In the genomic region with DNA sequence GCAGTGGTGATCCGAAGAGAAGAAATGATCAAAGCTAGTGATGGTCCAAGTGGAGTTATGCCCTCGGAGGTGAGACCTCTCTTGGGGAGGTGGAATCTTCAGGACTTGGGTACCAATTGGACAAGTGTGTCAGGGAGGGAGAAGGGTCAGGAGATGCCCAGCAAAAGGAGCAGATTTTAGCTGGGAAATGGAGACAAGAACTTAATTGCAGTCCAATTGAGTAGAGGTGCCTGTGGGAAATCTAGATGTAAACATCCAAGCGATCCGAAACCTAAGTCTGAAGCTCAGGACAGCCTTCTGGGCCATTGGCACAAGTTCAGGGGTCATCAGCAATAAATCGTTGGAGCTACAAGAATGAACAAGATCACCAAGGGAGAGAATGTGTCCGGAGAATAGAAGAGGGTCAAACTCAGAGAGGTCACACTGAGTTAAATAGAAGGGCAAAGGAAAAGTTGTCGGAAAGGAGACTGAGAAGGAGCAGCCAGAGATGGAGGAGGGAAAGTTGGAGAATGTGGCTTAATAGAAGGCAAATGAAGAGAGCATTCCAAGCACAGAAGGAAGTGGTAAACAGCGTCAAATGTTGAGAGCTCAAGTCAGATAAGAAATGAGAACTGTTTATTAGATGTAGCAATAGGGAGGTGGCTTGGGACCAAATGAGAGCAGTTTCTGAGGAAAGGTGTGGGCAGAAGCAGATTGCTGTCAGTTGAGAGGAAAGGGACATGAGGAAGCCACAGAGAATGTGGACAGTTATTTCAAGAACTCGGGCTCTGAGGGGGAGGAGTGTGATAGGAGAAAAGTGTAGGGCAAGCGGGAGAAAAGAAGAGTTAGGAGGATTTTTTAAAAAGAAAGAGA, we compare ENCODE assay signal across 1 cellular context.
TF ChIP-seq lines count a peak whose summit lies in the region.

No MANE protein-coding gene starts in this region.

TF ChIP-seq in K562, 482 proteins besides CTCF, POLR2A, EP300 and RAD21 (continued from another document and continues in another):
- TF ChIP-seq, protein P1, sequence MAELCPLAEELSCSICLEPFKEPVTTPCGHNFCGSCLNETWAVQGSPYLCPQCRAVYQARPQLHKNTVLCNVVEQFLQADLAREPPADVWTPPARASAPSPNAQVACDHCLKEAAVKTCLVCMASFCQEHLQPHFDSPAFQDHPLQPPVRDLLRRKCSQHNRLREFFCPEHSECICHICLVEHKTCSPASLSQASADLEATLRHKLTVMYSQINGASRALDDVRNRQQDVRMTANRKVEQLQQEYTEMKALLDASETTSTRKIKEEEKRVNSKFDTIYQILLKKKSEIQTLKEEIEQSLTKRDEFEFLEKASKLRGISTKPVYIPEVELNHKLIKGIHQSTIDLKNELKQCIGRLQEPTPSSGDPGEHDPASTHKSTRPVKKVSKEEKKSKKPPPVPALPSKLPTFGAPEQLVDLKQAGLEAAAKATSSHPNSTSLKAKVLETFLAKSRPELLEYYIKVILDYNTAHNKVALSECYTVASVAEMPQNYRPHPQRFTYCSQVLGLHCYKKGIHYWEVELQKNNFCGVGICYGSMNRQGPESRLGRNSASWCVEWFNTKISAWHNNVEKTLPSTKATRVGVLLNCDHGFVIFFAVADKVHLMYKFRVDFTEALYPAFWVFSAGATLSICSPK (IDR thresholded peaks at IDR 0.05; ENCODE audit: borderline replicate concordance) = no peak
- TF ChIP-seq, protein P2, sequence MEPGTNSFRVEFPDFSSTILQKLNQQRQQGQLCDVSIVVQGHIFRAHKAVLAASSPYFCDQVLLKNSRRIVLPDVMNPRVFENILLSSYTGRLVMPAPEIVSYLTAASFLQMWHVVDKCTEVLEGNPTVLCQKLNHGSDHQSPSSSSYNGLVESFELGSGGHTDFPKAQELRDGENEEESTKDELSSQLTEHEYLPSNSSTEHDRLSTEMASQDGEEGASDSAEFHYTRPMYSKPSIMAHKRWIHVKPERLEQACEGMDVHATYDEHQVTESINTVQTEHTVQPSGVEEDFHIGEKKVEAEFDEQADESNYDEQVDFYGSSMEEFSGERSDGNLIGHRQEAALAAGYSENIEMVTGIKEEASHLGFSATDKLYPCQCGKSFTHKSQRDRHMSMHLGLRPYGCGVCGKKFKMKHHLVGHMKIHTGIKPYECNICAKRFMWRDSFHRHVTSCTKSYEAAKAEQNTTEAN (CRISPR knock-in tag; IDR thresholded peaks at IDR 0.05) = no peak
- no peak for TF ChIP-seq SIX5 (IDR thresholded peaks at IDR 0.05; ENCODE audit: borderline replicate concordance in 1 of 2, insufficient read depth in 1 of 2, low read depth in 1 of 2, low read length in 2 of 2)
- no peak for TF ChIP-seq HOXB6 (CRISPR knock-in tag; IDR thresholded peaks at IDR 0.05; ENCODE audit: borderline replicate concordance)
- no peak for TF ChIP-seq NFE2L1 (tag; IDR thresholded peaks at IDR 0.05; ENCODE audit: borderline replicate concordance, low read depth)
- no peak for TF ChIP-seq BRD9 (IDR thresholded peaks at IDR 0.05; ENCODE audit: low read depth, partially characterized antibody)
- TF ChIP-seq ZNF384 (IDR thresholded peaks at IDR 0.05; ENCODE audit: low read depth, low read length) = no peak
- no peak for TF ChIP-seq MTF1 (CRISPR knock-in tag; IDR thresholded peaks at IDR 0.05; ENCODE audit: borderline replicate concordance)
- TF ChIP-seq, protein P3, sequence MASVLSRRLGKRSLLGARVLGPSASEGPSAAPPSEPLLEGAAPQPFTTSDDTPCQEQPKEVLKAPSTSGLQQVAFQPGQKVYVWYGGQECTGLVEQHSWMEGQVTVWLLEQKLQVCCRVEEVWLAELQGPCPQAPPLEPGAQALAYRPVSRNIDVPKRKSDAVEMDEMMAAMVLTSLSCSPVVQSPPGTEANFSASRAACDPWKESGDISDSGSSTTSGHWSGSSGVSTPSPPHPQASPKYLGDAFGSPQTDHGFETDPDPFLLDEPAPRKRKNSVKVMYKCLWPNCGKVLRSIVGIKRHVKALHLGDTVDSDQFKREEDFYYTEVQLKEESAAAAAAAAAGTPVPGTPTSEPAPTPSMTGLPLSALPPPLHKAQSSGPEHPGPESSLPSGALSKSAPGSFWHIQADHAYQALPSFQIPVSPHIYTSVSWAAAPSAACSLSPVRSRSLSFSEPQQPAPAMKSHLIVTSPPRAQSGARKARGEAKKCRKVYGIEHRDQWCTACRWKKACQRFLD (CRISPR knock-in tag; IDR thresholded peaks at IDR 0.05) = peak; percentile 53; the same call in 1 of the 2 replicates
- peak; percentile 76 for TF ChIP-seq ZNF589 (CRISPR knock-in tag; IDR thresholded peaks at IDR 0.05; ENCODE audit: low read depth)
- no peak for TF ChIP-seq ZNF12 (CRISPR knock-in tag; IDR thresholded peaks at IDR 0.05)
- TF ChIP-seq, protein P4, sequence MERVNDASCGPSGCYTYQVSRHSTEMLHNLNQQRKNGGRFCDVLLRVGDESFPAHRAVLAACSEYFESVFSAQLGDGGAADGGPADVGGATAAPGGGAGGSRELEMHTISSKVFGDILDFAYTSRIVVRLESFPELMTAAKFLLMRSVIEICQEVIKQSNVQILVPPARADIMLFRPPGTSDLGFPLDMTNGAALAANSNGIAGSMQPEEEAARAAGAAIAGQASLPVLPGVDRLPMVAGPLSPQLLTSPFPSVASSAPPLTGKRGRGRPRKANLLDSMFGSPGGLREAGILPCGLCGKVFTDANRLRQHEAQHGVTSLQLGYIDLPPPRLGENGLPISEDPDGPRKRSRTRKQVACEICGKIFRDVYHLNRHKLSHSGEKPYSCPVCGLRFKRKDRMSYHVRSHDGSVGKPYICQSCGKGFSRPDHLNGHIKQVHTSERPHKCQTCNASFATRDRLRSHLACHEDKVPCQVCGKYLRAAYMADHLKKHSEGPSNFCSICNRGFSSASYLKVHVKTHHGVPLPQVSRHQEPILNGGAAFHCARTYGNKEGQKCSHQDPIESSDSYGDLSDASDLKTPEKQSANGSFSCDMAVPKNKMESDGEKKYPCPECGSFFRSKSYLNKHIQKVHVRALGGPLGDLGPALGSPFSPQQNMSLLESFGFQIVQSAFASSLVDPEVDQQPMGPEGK (CRISPR knock-in tag; IDR thresholded peaks at IDR 0.05; ENCODE audit: borderline replicate concordance) = no peak
- TF ChIP-seq, protein P5, sequence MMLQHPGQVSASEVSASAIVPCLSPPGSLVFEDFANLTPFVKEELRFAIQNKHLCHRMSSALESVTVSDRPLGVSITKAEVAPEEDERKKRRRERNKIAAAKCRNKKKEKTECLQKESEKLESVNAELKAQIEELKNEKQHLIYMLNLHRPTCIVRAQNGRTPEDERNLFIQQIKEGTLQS (IDR thresholded peaks at IDR 0.05) = no peak
- TF ChIP-seq, protein P5 (CRISPR knock-in tag; conservative IDR thresholded peaks at IDR 0.05) = no peak
- TF ChIP-seq, protein P6, sequence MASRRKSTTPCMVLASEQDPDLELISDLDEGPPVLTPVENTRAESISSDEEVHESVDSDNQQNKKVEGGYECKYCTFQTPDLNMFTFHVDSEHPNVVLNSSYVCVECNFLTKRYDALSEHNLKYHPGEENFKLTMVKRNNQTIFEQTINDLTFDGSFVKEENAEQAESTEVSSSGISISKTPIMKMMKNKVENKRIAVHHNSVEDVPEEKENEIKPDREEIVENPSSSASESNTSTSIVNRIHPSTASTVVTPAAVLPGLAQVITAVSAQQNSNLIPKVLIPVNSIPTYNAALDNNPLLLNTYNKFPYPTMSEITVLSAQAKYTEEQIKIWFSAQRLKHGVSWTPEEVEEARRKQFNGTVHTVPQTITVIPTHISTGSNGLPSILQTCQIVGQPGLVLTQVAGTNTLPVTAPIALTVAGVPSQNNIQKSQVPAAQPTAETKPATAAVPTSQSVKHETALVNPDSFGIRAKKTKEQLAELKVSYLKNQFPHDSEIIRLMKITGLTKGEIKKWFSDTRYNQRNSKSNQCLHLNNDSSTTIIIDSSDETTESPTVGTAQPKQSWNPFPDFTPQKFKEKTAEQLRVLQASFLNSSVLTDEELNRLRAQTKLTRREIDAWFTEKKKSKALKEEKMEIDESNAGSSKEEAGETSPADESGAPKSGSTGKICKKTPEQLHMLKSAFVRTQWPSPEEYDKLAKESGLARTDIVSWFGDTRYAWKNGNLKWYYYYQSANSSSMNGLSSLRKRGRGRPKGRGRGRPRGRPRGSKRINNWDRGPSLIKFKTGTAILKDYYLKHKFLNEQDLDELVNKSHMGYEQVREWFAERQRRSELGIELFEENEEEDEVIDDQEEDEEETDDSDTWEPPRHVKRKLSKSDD (conservative IDR thresholded peaks at IDR 0.05; ENCODE audit: low read length) = no peak
- no peak for TF ChIP-seq MEF2A (IDR thresholded peaks at IDR 0.05; ENCODE audit: control insufficient read depth, low read depth, low read length)
- TF ChIP-seq, protein P7, sequence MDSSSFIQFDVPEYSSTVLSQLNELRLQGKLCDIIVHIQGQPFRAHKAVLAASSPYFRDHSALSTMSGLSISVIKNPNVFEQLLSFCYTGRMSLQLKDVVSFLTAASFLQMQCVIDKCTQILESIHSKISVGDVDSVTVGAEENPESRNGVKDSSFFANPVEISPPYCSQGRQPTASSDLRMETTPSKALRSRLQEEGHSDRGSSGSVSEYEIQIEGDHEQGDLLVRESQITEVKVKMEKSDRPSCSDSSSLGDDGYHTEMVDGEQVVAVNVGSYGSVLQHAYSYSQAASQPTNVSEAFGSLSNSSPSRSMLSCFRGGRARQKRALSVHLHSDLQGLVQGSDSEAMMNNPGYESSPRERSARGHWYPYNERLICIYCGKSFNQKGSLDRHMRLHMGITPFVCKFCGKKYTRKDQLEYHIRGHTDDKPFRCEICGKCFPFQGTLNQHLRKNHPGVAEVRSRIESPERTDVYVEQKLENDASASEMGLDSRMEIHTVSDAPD (CRISPR knock-in tag; IDR thresholded peaks at IDR 0.05) = no peak
- TF ChIP-seq ZNF311 (CRISPR knock-in tag; IDR thresholded peaks at IDR 0.05) = peak; percentile 72; the same call in 1 of the 2 replicates
- TF ChIP-seq HDAC2 (IDR thresholded peaks at IDR 0.05) = no peak
- TF ChIP-seq, protein P8, sequence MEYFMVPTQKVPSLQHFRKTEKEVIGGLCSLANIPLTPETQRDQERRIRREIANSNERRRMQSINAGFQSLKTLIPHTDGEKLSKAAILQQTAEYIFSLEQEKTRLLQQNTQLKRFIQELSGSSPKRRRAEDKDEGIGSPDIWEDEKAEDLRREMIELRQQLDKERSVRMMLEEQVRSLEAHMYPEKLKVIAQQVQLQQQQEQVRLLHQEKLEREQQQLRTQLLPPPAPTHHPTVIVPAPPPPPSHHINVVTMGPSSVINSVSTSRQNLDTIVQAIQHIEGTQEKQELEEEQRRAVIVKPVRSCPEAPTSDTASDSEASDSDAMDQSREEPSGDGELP (CRISPR knock-in tag; IDR thresholded peaks at IDR 0.05; ENCODE audit: borderline replicate concordance) = no peak
- peak; percentile 53; the same call in 1 of the 2 replicates for TF ChIP-seq SOX6 (IDR thresholded peaks at IDR 0.05)
- no peak; the same call in 1 of the 2 replicates for TF ChIP-seq MTA1 (IDR thresholded peaks at IDR 0.05; ENCODE audit: borderline replicate concordance)
- TF ChIP-seq, protein P9, sequence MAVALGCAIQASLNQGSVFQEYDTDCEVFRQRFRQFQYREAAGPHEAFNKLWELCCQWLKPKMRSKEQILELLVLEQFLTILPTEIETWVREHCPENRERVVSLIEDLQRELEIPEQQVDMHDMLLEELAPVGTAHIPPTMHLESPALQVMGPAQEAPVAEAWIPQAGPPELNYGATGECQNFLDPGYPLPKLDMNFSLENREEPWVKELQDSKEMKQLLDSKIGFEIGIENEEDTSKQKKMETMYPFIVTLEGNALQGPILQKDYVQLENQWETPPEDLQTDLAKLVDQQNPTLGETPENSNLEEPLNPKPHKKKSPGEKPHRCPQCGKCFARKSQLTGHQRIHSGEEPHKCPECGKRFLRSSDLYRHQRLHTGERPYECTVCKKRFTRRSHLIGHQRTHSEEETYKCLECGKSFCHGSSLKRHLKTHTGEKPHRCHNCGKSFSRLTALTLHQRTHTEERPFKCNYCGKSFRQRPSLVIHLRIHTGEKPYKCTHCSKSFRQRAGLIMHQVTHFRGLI (CRISPR knock-in tag; IDR thresholded peaks at IDR 0.05) = no peak
- TF ChIP-seq ADNP (tag; IDR thresholded peaks at IDR 0.05) = no peak
- 0 out of 2 replicates have a peak, but pooled peaks have one; percentile 37 for TF ChIP-seq ZNF561 (CRISPR knock-in tag; conservative IDR thresholded peaks at IDR 0.05)
- TF ChIP-seq, protein P10, sequence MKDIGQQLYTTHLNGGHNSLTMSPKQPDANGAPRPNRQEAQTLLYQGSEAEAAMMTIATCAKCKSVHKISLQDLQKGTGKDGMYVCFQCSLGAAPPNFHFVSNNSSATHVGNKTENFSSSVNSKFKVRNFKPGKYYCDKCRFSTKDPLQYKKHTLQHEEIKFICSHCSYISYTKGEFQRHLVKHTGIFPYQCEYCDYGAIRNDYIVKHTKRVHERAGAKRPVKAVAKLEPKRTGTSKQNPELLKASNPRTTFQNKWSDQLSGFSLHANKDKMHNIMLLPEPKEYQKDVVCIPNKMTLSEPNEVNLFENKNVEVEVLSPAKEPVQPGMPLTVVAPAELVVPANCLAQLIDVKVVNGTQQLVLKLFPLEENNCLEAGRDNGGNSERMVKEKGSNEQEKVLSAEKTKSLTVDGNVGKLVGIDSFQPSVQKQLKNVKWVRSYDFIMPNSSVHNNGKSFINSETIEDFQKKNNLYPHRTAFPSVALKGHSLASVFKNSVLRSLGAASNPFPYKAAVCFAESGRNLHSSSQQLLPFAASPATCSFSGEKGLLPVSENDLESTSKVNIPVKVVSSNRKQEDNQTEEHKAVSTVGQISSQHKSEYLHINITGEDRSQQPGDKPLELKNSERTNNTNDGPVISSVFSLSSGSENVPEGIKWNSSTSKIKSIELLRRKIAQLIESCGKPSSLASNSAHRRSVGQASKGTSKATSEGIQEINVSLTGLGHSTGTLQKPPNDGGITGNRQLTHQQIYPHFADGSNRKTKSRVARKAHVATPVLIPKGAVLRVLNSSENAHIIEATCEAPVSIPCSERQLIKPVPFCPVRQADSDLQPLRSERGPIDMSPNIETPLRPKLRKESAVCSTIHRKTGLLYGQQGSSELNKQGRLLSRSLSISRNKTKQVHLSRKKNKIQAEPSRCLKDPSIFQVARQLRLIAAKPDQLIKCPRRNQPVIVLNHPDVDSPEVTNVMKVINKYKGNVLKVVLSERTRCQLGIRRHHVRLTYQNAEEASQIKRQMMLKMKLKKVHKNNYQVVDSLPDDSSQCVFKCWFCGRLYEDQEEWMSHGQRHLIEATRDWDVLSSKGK (CRISPR knock-in tag; IDR thresholded peaks at IDR 0.05) = no peak
- TF ChIP-seq, protein P11, sequence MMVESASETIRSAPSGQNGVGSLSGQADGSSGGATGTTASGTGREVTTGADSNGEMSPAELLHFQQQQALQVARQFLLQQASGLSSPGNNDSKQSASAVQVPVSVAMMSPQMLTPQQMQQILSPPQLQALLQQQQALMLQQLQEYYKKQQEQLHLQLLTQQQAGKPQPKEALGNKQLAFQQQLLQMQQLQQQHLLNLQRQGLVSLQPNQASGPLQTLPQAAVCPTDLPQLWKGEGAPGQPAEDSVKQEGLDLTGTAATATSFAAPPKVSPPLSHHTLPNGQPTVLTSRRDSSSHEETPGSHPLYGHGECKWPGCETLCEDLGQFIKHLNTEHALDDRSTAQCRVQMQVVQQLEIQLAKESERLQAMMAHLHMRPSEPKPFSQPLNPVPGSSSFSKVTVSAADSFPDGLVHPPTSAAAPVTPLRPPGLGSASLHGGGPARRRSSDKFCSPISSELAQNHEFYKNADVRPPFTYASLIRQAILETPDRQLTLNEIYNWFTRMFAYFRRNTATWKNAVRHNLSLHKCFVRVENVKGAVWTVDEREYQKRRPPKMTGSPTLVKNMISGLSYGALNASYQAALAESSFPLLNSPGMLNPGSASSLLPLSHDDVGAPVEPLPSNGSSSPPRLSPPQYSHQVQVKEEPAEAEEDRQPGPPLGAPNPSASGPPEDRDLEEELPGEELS (CRISPR knock-in tag; IDR thresholded peaks at IDR 0.05; ENCODE audit: borderline replicate concordance) = no peak
- TF ChIP-seq DACH1 (IDR thresholded peaks at IDR 0.05; ENCODE audit: partially characterized antibody) = no peak
- TF ChIP-seq KDM2B (CRISPR knock-in tag; IDR thresholded peaks at IDR 0.05) = no peak
